Comparison of ENCODE assay signal across 20 cellular contexts in genomic region chr6:157935786-157936185, GRCh38. TPM values are rescaled to one million over a fixed set of nuclear protein-coding genes. Genes with fewer than 3 reads are reported as not detected.
DNase-seq lines count a peak whose midpoint lies in the region; ATAC-seq and TF ChIP-seq lines count a peak whose summit lies in the region.
"Had no signal": no experiment of that assay in that cellular context is flagged by ENCODE, and none has a peak within 500 bp of the region (broad histone marks: within the 10 kb centered on the region; RNA-seq: fewer than 3 reads in every experiment).

No MANE protein-coding gene starts in this region.

- H3K9me2 ChIP-seq in Loucy (replicated peaks; ENCODE audit: low read depth, low read length) = no peaks in the 10 kb centered on the region

- no peak overlapping the region for H3K4me3 Mint-ChIP-seq in activated T-cell treated with anti-CD3 and anti-CD28 coated beads, Interleukin-2, amount 50 U/mL, for 72 hours
- no peak overlapping the region for H3K4me3 Mint-ChIP-seq in activated T-cell treated with anti-CD3 and anti-CD28 coated beads, Interleukin-2, amount 50 U/mL, for 4 hours
- no peak overlapping the region for H3K4me3 Mint-ChIP-seq in activated T-helper 17 cell treated with anti-CD3 and anti-CD28 coated beads, Interleukin-2, amount 50 U/mL, for 72 hours
- no peak overlapping the region for H3K4me3 Mint-ChIP-seq in endothelial cell (ENCODE audit: unreplicated experiment)
- H3K4me3 Mint-ChIP-seq in activated T-helper 1 cell treated with anti-CD3 and anti-CD28 coated beads, Interleukin-12 subunit alpha, Interleukin-12 subunit beta, Interleukin-2, Interleukin-4 antibody, amounts not matched to agents 30 ng/mL and 10 ng/mL and 1 ng/mL, durations not matched to agents 14 hours and 24 hours and 36 hours = no peak overlapping the region
- H3K4me3 Mint-ChIP-seq: CD4-positive, alpha-beta memory T cell; GM23338; H9 had no signal

- H3F3A ChIP-seq in Loucy (ENCODE audit: low read depth) = no peaks in the 10 kb centered on the region

- no peaks in the 10 kb centered on the region for H3K27me3 Mint-ChIP-seq in activated T-cell treated with anti-CD3 and anti-CD28 coated beads, Interleukin-2, amount 50 U/mL, for 72 hours (ENCODE audit: low read depth)
- H3K27me3 Mint-ChIP-seq in activated T-cell treated with anti-CD3 and anti-CD28 coated beads, Interleukin-2, amount 50 U/mL, for 4 hours (ENCODE audit: low read depth) = no peaks in the 10 kb centered on the region
- H3K27me3 Mint-ChIP-seq in activated T-helper 17 cell treated with anti-CD3 and anti-CD28 coated beads, Interleukin-2, amount 50 U/mL, for 72 hours = no peaks in the 10 kb centered on the region
- H3K27me3 Mint-ChIP-seq in endothelial cell (ENCODE audit: unreplicated experiment) = peaks cover 6% of the 10 kb centered on the region
- H3K27me3 Mint-ChIP-seq in activated T-helper 1 cell treated with anti-CD3 and anti-CD28 coated beads, Interleukin-12 subunit alpha, Interleukin-12 subunit beta, Interleukin-2, Interleukin-4 antibody, amounts not matched to agents 30 ng/mL and 10 ng/mL and 1 ng/mL, durations not matched to agents 14 hours and 24 hours and 36 hours (ENCODE audit: insufficient read depth) = no peaks in the 10 kb centered on the region
- H3K27me3 Mint-ChIP-seq: CD4-positive, alpha-beta memory T cell had no signal

- no peak overlapping the region for H3K9ac ChIP-seq in Loucy (ENCODE audit: low read depth, low read length, poor library complexity, severe bottlenecking)

- H3K36me3 Mint-ChIP-seq in activated T-cell treated with anti-CD3 and anti-CD28 coated beads, Interleukin-2, amount 50 U/mL, for 72 hours (ENCODE audit: insufficient read depth in 2 of 2) = peaks cover 25 to 43% of the 10 kb centered on the region in 2 donors
- peaks cover 39% of the 10 kb centered on the region for H3K36me3 Mint-ChIP-seq in activated T-cell treated with anti-CD3 and anti-CD28 coated beads, Interleukin-2, amount 50 U/mL, for 4 hours (ENCODE audit: insufficient read depth)
- peaks cover 98% of the 10 kb centered on the region for H3K36me3 Mint-ChIP-seq in activated T-helper 17 cell treated with anti-CD3 and anti-CD28 coated beads, Interleukin-2, amount 50 U/mL, for 72 hours (ENCODE audit: low read depth)
- H3K36me3 Mint-ChIP-seq in endothelial cell (ENCODE audit: low read depth, unreplicated experiment) = peaks cover 35% of the 10 kb centered on the region
- peaks cover 51% of the 10 kb centered on the region for H3K36me3 Mint-ChIP-seq in activated T-helper 1 cell treated with anti-CD3 and anti-CD28 coated beads, Interleukin-12 subunit alpha, Interleukin-12 subunit beta, Interleukin-2, Interleukin-4 antibody, amounts not matched to agents 30 ng/mL and 10 ng/mL and 1 ng/mL, durations not matched to agents 14 hours and 24 hours and 36 hours (ENCODE audit: low read depth)

- no peaks in the 10 kb centered on the region for H3K36me3 ChIP-seq in Loucy (ENCODE audit: insufficient read depth, low read length)
- peaks cover 57% of the 10 kb centered on the region for H3K36me3 ChIP-seq in A673 (ENCODE audit: insufficient read depth, low read length, poor library complexity, severe bottlenecking)

- no peak overlapping the region for H2AFZ ChIP-seq in Loucy (ENCODE audit: low read length)
- H2AFZ ChIP-seq: GM23338 had no signal

- no peak overlapping the region for H3K27ac ChIP-seq in A673 (ENCODE audit: low read depth, low read length, poor library complexity, severe bottlenecking)
- no peak overlapping the region for H3K27ac ChIP-seq in caudate nucleus (ENCODE audit: low read depth, low read length)
- H3K27ac ChIP-seq: A549 had no signal

- H4K20me1 ChIP-seq in Loucy (ENCODE audit: insufficient read depth, low read length, poor library complexity, severe bottlenecking) = no peaks in the 10 kb centered on the region

- no peak for DNase-seq in activated T-cell treated with anti-CD3 and anti-CD28 coated beads, Interleukin-2, amount 50 U/mL, for 72 hours
- DNase-seq in activated T-cell treated with anti-CD3 and anti-CD28 coated beads, Interleukin-2, amount 50 U/mL, for 4 hours = no peak
- no peak for DNase-seq in endothelial cell (ENCODE audit: low spot score)
- DNase-seq in A673 (ENCODE audit: low spot score) = no peak
- DNase-seq in caudate nucleus (lab: John Stamatoyannopoulos, UW) = no peak
- no peak for DNase-seq in activated T-helper 1 cell treated with anti-CD3 and anti-CD28 coated beads, Interleukin-12 subunit alpha, Interleukin-12 subunit beta, Interleukin-2, Interleukin-4 antibody, amounts not matched to agents 30 ng/mL and 10 ng/mL and 1 ng/mL, durations not matched to agents 14 hours and 24 hours and 36 hours (ENCODE audit: low spot score)
- DNase-seq: 8988T; C1 segment of cervical spinal cord; Calu3; CD4-positive, alpha-beta memory T cell; COR-L47; DMS53; DMS79 treated with DMSO at 0.1 percent for 48 hours; GF-D8; H9 had no signal

- H3K4me3 ChIP-seq in Loucy (ENCODE audit: low read length, poor library complexity, severe bottlenecking) = no peak overlapping the region
- no peak overlapping the region for H3K4me3 ChIP-seq in A673 (ENCODE audit: low read depth, low read length, poor library complexity, severe bottlenecking)
- H3K4me3 ChIP-seq: A549, GM23338 had no signal

- TF ChIP-seq CTCF in Loucy (conservative IDR thresholded peaks at IDR 0.05; ENCODE audit: low read length) (no peak), endothelial cell (IDR thresholded peaks at IDR 0.05; ENCODE audit: unreplicated experiment) (no peak), A673 (conservative IDR thresholded peaks at IDR 0.05; ENCODE audit: low read depth, low read length) (no peak)

- CTCF ChIA-PET in A673 (lab: Charles Lee) = no interaction called here

- H3K9me3 ChIP-seq in Loucy (ENCODE audit: insufficient read depth, low read depth, low read length) (no peaks in the 10 kb centered on the region), A673 (ENCODE audit: low read depth, low read length, poor library complexity, severe bottlenecking) (no peaks in the 10 kb centered on the region)
- H3K9me3 ChIP-seq: A549 had no signal

- H3K27me3 ChIP-seq in Loucy (ENCODE audit: insufficient read depth, low read length, poor library complexity, severe bottlenecking) (peaks cover 5% of the 10 kb centered on the region), A673 (replicated peaks; ENCODE audit: insufficient read depth, low read depth, low read length, poor library complexity) (no peaks in the 10 kb centered on the region)

- no peaks in the 10 kb centered on the region for H3K9me3 Mint-ChIP-seq in activated T-cell treated with anti-CD3 and anti-CD28 coated beads, Interleukin-2, amount 50 U/mL, for 72 hours
- no peaks in the 10 kb centered on the region for H3K9me3 Mint-ChIP-seq in activated T-cell treated with anti-CD3 and anti-CD28 coated beads, Interleukin-2, amount 50 U/mL, for 4 hours
- H3K9me3 Mint-ChIP-seq in activated T-helper 17 cell treated with anti-CD3 and anti-CD28 coated beads, Interleukin-2, amount 50 U/mL, for 72 hours = no peaks in the 10 kb centered on the region
- H3K9me3 Mint-ChIP-seq in endothelial cell (ENCODE audit: unreplicated experiment) = no peaks in the 10 kb centered on the region
- no peaks in the 10 kb centered on the region for H3K9me3 Mint-ChIP-seq in activated T-helper 1 cell treated with anti-CD3 and anti-CD28 coated beads, Interleukin-12 subunit alpha, Interleukin-12 subunit beta, Interleukin-2, Interleukin-4 antibody, amounts not matched to agents 30 ng/mL and 10 ng/mL and 1 ng/mL, durations not matched to agents 14 hours and 24 hours and 36 hours
- H3K9me3 Mint-ChIP-seq: CD4-positive, alpha-beta memory T cell; GM23338; H9 had no signal

- H3K4me1 Mint-ChIP-seq in activated T-cell treated with anti-CD3 and anti-CD28 coated beads, Interleukin-2, amount 50 U/mL, for 72 hours (ENCODE audit: low read depth) = peaks cover 17% of the 10 kb centered on the region
- H3K4me1 Mint-ChIP-seq in activated T-cell treated with anti-CD3 and anti-CD28 coated beads, Interleukin-2, amount 50 U/mL, for 4 hours (ENCODE audit: low read depth) = peaks cover 7% of the 10 kb centered on the region
- peaks cover 16% of the 10 kb centered on the region for H3K4me1 Mint-ChIP-seq in activated T-helper 17 cell treated with anti-CD3 and anti-CD28 coated beads, Interleukin-2, amount 50 U/mL, for 72 hours
- H3K4me1 Mint-ChIP-seq in endothelial cell (ENCODE audit: unreplicated experiment) = no peaks in the 10 kb centered on the region
- H3K4me1 Mint-ChIP-seq in activated T-helper 1 cell treated with anti-CD3 and anti-CD28 coated beads, Interleukin-12 subunit alpha, Interleukin-12 subunit beta, Interleukin-2, Interleukin-4 antibody, amounts not matched to agents 30 ng/mL and 10 ng/mL and 1 ng/mL, durations not matched to agents 14 hours and 24 hours and 36 hours (ENCODE audit: low read depth) = peaks cover 6% of the 10 kb centered on the region

- no TSS peak for BruUV-seq in A673 (replicated peaks; lab: Mats Ljungman, UMichigan)

- no peak for ATAC-seq in activated T-cell treated with anti-CD3 and anti-CD28 coated beads, Interleukin-2, amount 50 U/mL, for 72 hours (replicated peaks in 1 of 2)
- no peak for ATAC-seq in activated T-cell treated with anti-CD3 and anti-CD28 coated beads, Interleukin-2, amount 50 U/mL, for 4 hours
- ATAC-seq in activated T-helper 17 cell treated with anti-CD3 and anti-CD28 coated beads, Interleukin-2, amount 50 U/mL, for 72 hours (replicated peaks) = no peak
- ATAC-seq: A549, GM23338, HCT116 had no signal

- intact Hi-C loops in A673 (cut with micrococcal nuclease; ENCODE audit: unreplicated experiment) = no loop called here
- intact Hi-C loops in activated T-helper 1 cell treated with anti-CD3 and anti-CD28 coated beads, Interleukin-12 subunit alpha, Interleukin-12 subunit beta, Interleukin-2, Interleukin-4 antibody, amounts not matched to agents 30 ng/mL and 10 ng/mL and 1 ng/mL, durations not matched to agents 14 hours and 24 hours and 36 hours (cut with micrococcal nuclease) = no loop called here

- H3K27ac Mint-ChIP-seq in activated T-cell treated with anti-CD3 and anti-CD28 coated beads, Interleukin-2, amount 50 U/mL, for 72 hours = peak overlapping the region; percentile 44
- H3K27ac Mint-ChIP-seq in activated T-helper 17 cell treated with anti-CD3 and anti-CD28 coated beads, Interleukin-2, amount 50 U/mL, for 72 hours = peak overlapping the region; percentile 61
- H3K27ac Mint-ChIP-seq in endothelial cell (ENCODE audit: unreplicated experiment) = peak overlapping the region; percentile 2
- H3K27ac Mint-ChIP-seq in activated T-helper 1 cell treated with anti-CD3 and anti-CD28 coated beads, Interleukin-12 subunit alpha, Interleukin-12 subunit beta, Interleukin-2, Interleukin-4 antibody, amounts not matched to agents 30 ng/mL and 10 ng/mL and 1 ng/mL, durations not matched to agents 14 hours and 24 hours and 36 hours = no peak overlapping the region

- POLR2A ChIA-PET in A673 (lab: Charles Lee; ENCODE audit: low non-redundant PET) = no interaction called here

- no peaks in the 10 kb centered on the region for H3K79me2 ChIP-seq in Loucy (ENCODE audit: insufficient read depth, low read length)

- H3K4me1 ChIP-seq in Loucy (ENCODE audit: insufficient read depth, low read length, poor library complexity, severe bottlenecking) = peaks cover 10% of the 10 kb centered on the region
- no peaks in the 10 kb centered on the region for H3K4me1 ChIP-seq in A673 (ENCODE audit: insufficient read depth, low read length, poor library complexity, severe bottlenecking)
- H3K4me1 ChIP-seq: A549 had no signal

- H3K4me2 ChIP-seq in Loucy (ENCODE audit: low read depth, low read length, poor library complexity, severe bottlenecking) = peak overlapping the region; percentile 40
- H3K4me2 ChIP-seq: A549, GM23338 had no signal

RNA-seq across cellular contexts. Expression of gene SYNJ2, which starts 45.9 kb away (rescaled TPM):
- total RNA-seq in activated T-cell treated with anti-CD3 and anti-CD28 coated beads, Interleukin-2, amount 50 U/mL, for 72 hours = 10 to 100 TPM; 22.6 to 29.8 TPM
- 10 to 100 TPM; 22.9 to 27.8 (median 24.2) TPM for total RNA-seq in activated T-cell treated with anti-CD3 and anti-CD28 coated beads, Interleukin-2, amount 50 U/mL, for 4 hours
- 10 to 100 TPM; 28.0 to 32.0 TPM for total RNA-seq in activated T-helper 17 cell treated with anti-CD3 and anti-CD28 coated beads, Interleukin-2, amount 50 U/mL, for 72 hours
- total RNA-seq in endothelial cell (ENCODE audit: unreplicated experiment) = 33.7 TPM
- 34.5 and 37.0 TPM in 2 replicates for total RNA-seq in A673 (2021)
- 29.0 and 31.2 TPM in 2 replicates for total RNA-seq in activated T-helper 1 cell treated with anti-CD3 and anti-CD28 coated beads, Interleukin-12 subunit alpha, Interleukin-12 subunit beta, Interleukin-2, Interleukin-4 antibody, amounts not matched to agents 30 ng/mL and 10 ng/mL and 1 ng/mL, durations not matched to agents 14 hours and 24 hours and 36 hours
